ENCODE assay signal across 12 cellular contexts in genomic region chr15:65954289-65954741, GRCh38.
DNase-seq lines count a peak whose midpoint lies in the region; ATAC-seq and TF ChIP-seq lines count a peak whose summit lies in the region.
"Had no signal": no experiment of that assay in that cellular context is flagged by ENCODE, and none has a peak within 500 bp of the region (broad histone marks: within the 10 kb centered on the region; RNA-seq: fewer than 3 reads in every experiment).

No MANE protein-coding gene starts in this region.

- intact Hi-C loops in esophagus muscularis mucosa (cut with DNase I): no loop called here

- no peaks in the 10 kb centered on the region for H3K4me1 ChIP-seq in esophagus muscularis mucosa
- H3K4me1 ChIP-seq: body of pancreas had no signal

- TF ChIP-seq POLR2A in esophagus muscularis mucosa (IDR thresholded peaks at IDR 0.05; ENCODE audit: low read depth): no peak

- TF ChIP-seq CTCF in cardiac fibroblast (IDR thresholded peaks at IDR 0.05; ENCODE audit: low read depth, low read length) (no peak), omental fat pad (IDR thresholded peaks at IDR 0.05) (no peak), esophagus muscularis mucosa (IDR thresholded peaks at IDR 0.05) (no peak)

- 82% methylated on average over 3 of the region's 4 CpGs for WGBS in esophagus muscularis mucosa

- H3K36me3 ChIP-seq in esophagus muscularis mucosa: no peaks in the 10 kb centered on the region

- H3K27me3 ChIP-seq in esophagus muscularis mucosa: peaks cover 0 to 39% (median 0%) of the 10 kb centered on the region in 4 donors
- H3K27me3 ChIP-seq: body of pancreas had no signal

- DNase-seq in DMS153 (lab: John Stamatoyannopoulos, UW) (peak; percentile 72), DMS153 treated with DMSO at 0.1 percent for 48 hours (lab: John Stamatoyannopoulos, UW; ENCODE audit: unreplicated experiment) (no peak), NCI-H510A treated with DMSO at 0.1 percent for 48 hours (lab: John Stamatoyannopoulos, UW) (peak; percentile 48), cardiac fibroblast (ENCODE audit: low read depth in 2 of 2) (peak; percentile 50 to 52), omental fat pad (ENCODE audit: low spot score) (no peak), T-helper 1 cell (no peak), esophagus muscularis mucosa (ENCODE audit: extremely low spot score) (no peak)
- DNase-seq: activated CD8-positive, alpha-beta memory T cell treated with anti-CD3 and anti-CD28 coated beads, Interleukin-2, amount 50 U/mL, for 48 hours; body of pancreas; stimulated activated naive CD4-positive, alpha-beta T cell had no signal

- H3K4me3 ChIP-seq in cardiac fibroblast (replicated peaks in 1 of 2; ENCODE audit: low read depth in 2 of 2, low read length in 2 of 2) (no peak overlapping the region), esophagus muscularis mucosa (no peak overlapping the region)
- H3K4me3 ChIP-seq: body of pancreas had no signal

- TF ChIP-seq EP300 in esophagus muscularis mucosa (IDR thresholded peaks at IDR 0.05): no peak

- no peak overlapping the region for H3K27ac ChIP-seq in esophagus muscularis mucosa (replicated peaks in 1 of 4)
- H3K27ac ChIP-seq: 22Rv1, body of pancreas had no signal

- H3K9me3 ChIP-seq in esophagus muscularis mucosa: no peaks in the 10 kb centered on the region
- H3K9me3 ChIP-seq: body of pancreas had no signal

- peak; percentile 20 for ATAC-seq in omental fat pad (ENCODE audit: low FRiP score)
- ATAC-seq in HG02840 (IDR thresholded peaks at IDR 0.05; ENCODE audit: low FRiP score, unreplicated experiment): no peak
- ATAC-seq: body of pancreas had no signal

Comparison
In these comparisons a context has a peak if more than half of its experiments do, and no peak if none do; other contexts are left out.
1. DNase-seq: peak in DMS153 (single experiment), NCI-H510A treated with DMSO at 0.1 percent for 48 hours (single experiment) and cardiac fibroblast (2 of 2); none in DMS153 treated with DMSO at 0.1 percent for 48 hours (single experiment), omental fat pad (single experiment), T-helper 1 cell (0 of 5) and esophagus muscularis mucosa (single experiment).